ENCODE assay signal across 1 cellular context in genomic region chr9:137237759-137238726, GRCh38.
A peak's percentile ranks its signal among the peaks of the same experiment; 100 is the strongest.
TF ChIP-seq lines count a peak whose summit lies in the region.

No MANE protein-coding gene starts in this region.

TF ChIP-seq in HepG2, 621 proteins besides CTCF, POLR2A, EP300 and RAD21 (continued from another document):
- TF ChIP-seq ERF (CRISPR knock-in tag; IDR thresholded peaks at IDR 0.05), result 0 out of 2 replicates have a peak, but pooled peaks have one; percentile 23
- no peak for TF ChIP-seq CENPT (CRISPR knock-in tag; IDR thresholded peaks at IDR 0.05; ENCODE audit: low read depth)
- peak; percentile 44; the same call in 1 of the 2 replicates for TF ChIP-seq ZNF687 (CRISPR knock-in tag; IDR thresholded peaks at IDR 0.05)
